Comparison of ENCODE assay signal across 19 cellular contexts in the genomic region with DNA sequence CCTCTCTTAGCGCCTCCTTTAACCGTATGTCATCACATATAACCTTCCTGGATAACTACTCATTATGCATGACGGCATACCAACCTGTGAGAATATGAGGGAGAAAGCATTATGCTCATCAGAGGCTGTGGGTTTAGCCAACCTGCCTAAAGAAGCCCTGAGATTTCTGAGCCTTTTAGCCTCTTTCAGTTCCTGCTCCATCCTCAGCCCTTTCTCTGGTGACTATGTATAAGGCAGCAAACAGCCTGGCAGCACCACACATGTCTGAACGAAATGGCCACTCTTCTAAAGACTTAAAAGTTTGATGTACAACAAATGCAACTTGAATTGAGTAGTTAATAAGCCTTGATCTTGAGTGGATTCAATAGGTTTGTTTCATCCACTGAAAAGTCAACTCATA.
"Had no signal": no experiment of that assay in that cellular context is flagged by ENCODE, and none has a peak within 500 bp of the region (broad histone marks: within the 10 kb centered on the region; RNA-seq: fewer than 3 reads in every experiment).

No MANE protein-coding gene starts in this region.

- ATAC-seq: left colon; mucosa of descending colon; naive thymus-derived CD8-positive, alpha-beta T cell; pancreas; right lobe of liver; stimulated activated effector memory CD8-positive, alpha-beta T cell treated with anti-CD3 and anti-CD28 coated beads, Interleukin-12 subunit alpha, Interleukin-12 subunit beta, amount 100 ng/mL, for 72 hours; stimulated activated naive CD8-positive, alpha-beta T cell treated with anti-CD3 and anti-CD28 coated beads, Interleukin-15, Interleukin-2, amounts not matched to agents 100 U/mL and 50 U/mL, for 24 hours had no signal

- H3K4me2 ChIP-seq: hepatocyte had no signal

- FAIRE-seq: pancreas had no signal

- H3K27me3 ChIP-seq: hepatocyte, pancreas, right lobe of liver, suprapubic skin, thyroid gland, upper lobe of left lung, uterus had no signal

- H3K9me3 ChIP-seq: mucosa of descending colon, pancreas, prostate gland, right lobe of liver, suprapubic skin, thyroid gland, upper lobe of left lung, uterus had no signal

- H3K27ac ChIP-seq: hepatocyte, pancreas, prostate gland, right lobe of liver, suprapubic skin, thyroid gland, upper lobe of left lung, uterus had no signal

- H2AFZ ChIP-seq: hepatocyte had no signal

- H3K4me1 ChIP-seq: pancreas, prostate gland, right lobe of liver, suprapubic skin, thyroid gland, upper lobe of left lung, uterus had no signal

- H3K79me2 ChIP-seq: hepatocyte had no signal

- DNase-seq: foreskin melanocyte; head of caudate nucleus; left colon; mammary epithelial cell; mucosa of descending colon; naive thymus-derived CD8-positive, alpha-beta T cell; occipital lobe; pancreas; right lobe of liver; stimulated activated CD4-positive, alpha-beta T cell treated with anti-CD3 and anti-CD28 coated beads, Interleukin-4, amount 100 ng/mL, for 1 hour; stimulated activated CD8-positive, alpha-beta memory T cell treated with anti-CD3 and anti-CD28 coated beads, Interleukin-4, amount 100 ng/mL, for 48 hours; stimulated activated naive CD8-positive, alpha-beta T cell treated with anti-CD3 and anti-CD28 coated beads, Interleukin-15, Interleukin-2, amounts not matched to agents 100 U/mL and 50 U/mL, for 24 hours; thyroid gland; upper lobe of left lung; uterus had no signal

- H3K4me3 ChIP-seq: hepatocyte, mucosa of descending colon, pancreas, prostate gland, right lobe of liver, suprapubic skin, thyroid gland, upper lobe of left lung, uterus had no signal

- H3K36me3 ChIP-seq: pancreas, prostate gland, right lobe of liver, suprapubic skin, thyroid gland, upper lobe of left lung, uterus had no signal
